Comparison of ENCODE assay signal across 23 cellular contexts in the genomic region with DNA sequence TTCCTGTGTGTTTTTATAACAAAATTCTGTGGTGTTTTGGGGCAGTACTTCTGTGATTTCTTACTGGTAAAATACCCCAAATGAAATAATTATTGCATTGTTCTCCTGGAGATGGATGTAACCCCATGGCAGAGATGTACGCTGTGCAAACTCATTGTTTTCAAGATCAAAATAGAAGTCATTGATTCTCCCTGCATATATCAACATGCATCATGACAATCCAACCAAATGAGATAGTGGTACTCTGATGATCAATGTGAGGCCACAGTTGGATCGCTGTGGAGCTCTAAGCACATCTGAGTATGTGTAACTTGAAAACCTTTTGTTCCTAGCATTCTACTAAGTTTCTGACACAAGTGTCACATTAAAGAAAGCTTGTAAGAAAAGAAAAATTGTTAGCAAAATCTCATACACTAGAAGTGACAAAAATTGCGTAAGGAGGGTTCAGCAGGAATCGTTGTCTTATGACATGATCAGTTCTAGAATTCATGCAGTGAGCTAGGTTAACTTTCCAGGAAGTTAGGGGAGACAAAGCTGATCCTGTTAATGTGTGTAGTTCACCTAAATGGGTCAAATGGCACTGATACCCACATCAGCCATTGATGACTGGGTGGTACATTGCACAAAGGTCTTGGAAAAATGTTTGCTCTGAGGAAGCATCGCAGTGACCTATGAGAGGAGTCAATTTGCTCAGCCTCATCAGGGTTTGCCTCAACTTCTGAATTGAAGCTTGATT.
"Had no signal": no experiment of that assay in that cellular context is flagged by ENCODE, and none has a peak within 500 bp of the region (broad histone marks: within the 10 kb centered on the region; RNA-seq: fewer than 3 reads in every experiment).

No MANE protein-coding gene starts in this region.

- H3K4me3 Mint-ChIP-seq: activated CD4-positive, alpha-beta T cell treated with anti-CD3 and anti-CD28 coated beads, Interleukin-2, amount 10 ng/mL, durations not matched to agents 7 days and 5 days; activated T-cell treated with anti-CD3 and anti-CD28 coated beads, Interleukin-2, amount 50 U/mL, for 4 hours; naive thymus-derived CD8-positive, alpha-beta T cell had no signal

- H3K4me1 ChIP-seq: gastroesophageal sphincter had no signal

- H3K27ac ChIP-seq: ascending aorta, gastroesophageal sphincter, ovary, suprapubic skin had no signal

- H3K27ac Mint-ChIP-seq: activated CD4-positive, alpha-beta T cell treated with anti-CD3 and anti-CD28 coated beads, Interleukin-2, amount 10 ng/mL, durations not matched to agents 7 days and 5 days; naive thymus-derived CD8-positive, alpha-beta T cell had no signal

- H3K36me3 Mint-ChIP-seq: naive thymus-derived CD8-positive, alpha-beta T cell had no signal

- H3K4me1 Mint-ChIP-seq: activated CD4-positive, alpha-beta T cell treated with anti-CD3 and anti-CD28 coated beads, Interleukin-2, amount 10 ng/mL, durations not matched to agents 7 days and 5 days had no signal

- H3K9ac ChIP-seq: SK-N-SH had no signal

- H3K9me3 Mint-ChIP-seq: activated CD4-positive, alpha-beta T cell treated with anti-CD3 and anti-CD28 coated beads, Interleukin-2, amount 10 ng/mL, durations not matched to agents 7 days and 5 days; activated T-cell treated with anti-CD3 and anti-CD28 coated beads, Interleukin-2, amount 50 U/mL, for 4 hours had no signal

- H3K36me3 ChIP-seq: ascending aorta, gastroesophageal sphincter, heart right ventricle, ovary, suprapubic skin had no signal

- H3K27me3 ChIP-seq: ascending aorta, gastroesophageal sphincter, heart right ventricle, ovary, suprapubic skin had no signal

- ATAC-seq: activated T-cell treated with anti-CD3 and anti-CD28 coated beads, Interleukin-2, amount 50 U/mL, for 4 hours; esophagus mucosa; gastroesophageal sphincter; heart right ventricle; naive thymus-derived CD8-positive, alpha-beta T cell; stimulated activated naive CD8-positive, alpha-beta T cell treated with anti-CD3 and anti-CD28 coated beads, Interleukin-15, Interleukin-2, amounts not matched to agents 100 U/mL and 50 U/mL, for 24 hours had no signal

- DNase-seq: activated CD4-positive, alpha-beta T cell treated with anti-CD3 and anti-CD28 coated beads, Interleukin-2, amount 10 ng/mL, durations not matched to agents 7 days and 5 days; activated CD8-positive, alpha-beta memory T cell treated with anti-CD3 and anti-CD28 coated beads, Interleukin-2, amount 50 U/mL, for 4 hours; activated effector memory CD4-positive, alpha-beta T cell treated with Interleukin-2 at 50 U/mL for 16 hours; activated naive CD4-positive, alpha-beta T cell treated with anti-CD3 and anti-CD28 coated beads, Interleukin-2, amount 50 U/mL, for 16 hours; activated T-cell treated with anti-CD3 and anti-CD28 coated beads, Interleukin-2, amount 50 U/mL, for 4 hours; cerebellar nuclear complex; effector CD8-positive, alpha-beta T cell; heart right ventricle; naive thymus-derived CD8-positive, alpha-beta T cell; ovary; retina; SK-N-SH; stimulated activated CD4-positive, alpha-beta T cell treated with anti-CD3 and anti-CD28 coated beads, Interleukin-12 subunit alpha, Interleukin-12 subunit beta, amount 100 ng/mL, for 4 hours; stimulated activated CD4-positive, alpha-beta T cell treated with anti-CD3 and anti-CD28 coated beads, Interleukin-2, amount 100 ng/mL, for 24 hours; stimulated activated naive CD8-positive, alpha-beta T cell treated with anti-CD3 and anti-CD28 coated beads, Interleukin-15, Interleukin-2, amounts not matched to agents 100 U/mL and 50 U/mL, for 24 hours; T-helper 1 cell; T-helper 9 cell; trophoblast cell had no signal

- FAIRE-seq: islet of Langerhans had no signal

- H3K4me3 ChIP-seq: ascending aorta, gastroesophageal sphincter, heart right ventricle, ovary, suprapubic skin had no signal

- H3K4me2 ChIP-seq: SK-N-SH had no signal

- H3K9me3 ChIP-seq: ascending aorta, gastroesophageal sphincter, heart right ventricle, ovary, SK-N-SH, suprapubic skin had no signal

- H3K27me3 Mint-ChIP-seq: activated CD4-positive, alpha-beta T cell treated with anti-CD3 and anti-CD28 coated beads, Interleukin-2, amount 10 ng/mL, durations not matched to agents 7 days and 5 days; naive thymus-derived CD8-positive, alpha-beta T cell had no signal
